In genomic region chr10:4770766-4771553, GRCh38 we compare ENCODE assay signal across 9 cellular contexts. TPM values are rescaled to one million over a fixed set of nuclear protein-coding genes. Genes with fewer than 3 reads are reported as not detected.
DNase-seq lines count a peak whose midpoint lies in the region; ATAC-seq and TF ChIP-seq lines count a peak whose summit lies in the region.
"Had no signal": no experiment of that assay in that cellular context is flagged by ENCODE, and none has a peak within 500 bp of the region (broad histone marks: within the 10 kb centered on the region; RNA-seq: fewer than 3 reads in every experiment).

No MANE protein-coding gene starts in this region.

- no peaks in the 10 kb centered on the region for H4K20me1 ChIP-seq in OCI-LY7 (ENCODE audit: insufficient read depth, low read length)

- POLR2A ChIA-PET in OCI-LY7 (lab: Charles Lee) = interaction anchor here (1.3 kb wide), 1 partner anchor 10 kb away, joined by 3 read pairs; no protein-coding TSS in a partner anchor

- 4 to 6% methylated on average over 3 of the region's 3 CpGs for WGBS in esophagus squamous epithelium, 2 donors

- DNase-seq in GM10266 (ENCODE audit: extremely low spot score) = no peak
- DNase-seq in OCI-LY7 (ENCODE audit: low spot score) = no peak
- no peak for DNase-seq in esophagus squamous epithelium (lab: John Stamatoyannopoulos, UW)
- no peak for DNase-seq in osteocyte (ENCODE audit: extremely low spot score, unreplicated experiment)
- DNase-seq in mesenteric fat pad (ENCODE audit: low spot score) = no peak
- DNase-seq in NCI-H2029 (lab: John Stamatoyannopoulos, UW) = no peak

- H3K27ac ChIP-seq in OCI-LY7 (ENCODE audit: low read depth, low read length, poor library complexity, severe bottlenecking) (no peak overlapping the region), esophagus squamous epithelium (peak overlapping the region; percentile 7 to 73 (median 62))

- no peak overlapping the region for H3K4me2 ChIP-seq in OCI-LY7 (ENCODE audit: low read length)

- no peak overlapping the region for H2AFZ ChIP-seq in OCI-LY7 (ENCODE audit: low read length)

- H3K27me3 ChIP-seq in esophagus squamous epithelium = no peaks in the 10 kb centered on the region

- no peaks in the 10 kb centered on the region for H3K4me1 ChIP-seq in OCI-LY7 (ENCODE audit: insufficient read depth, low read length, poor library complexity, severe bottlenecking)
- peaks cover 7 to 35% (median 7%) of the 10 kb centered on the region in 3 donors for H3K4me1 ChIP-seq in esophagus squamous epithelium

- peaks cover 48% of the 10 kb centered on the region for H3K4me1 Mint-ChIP-seq in osteocyte (ENCODE audit: unreplicated experiment)

- H3K4me3 ChIP-seq in OCI-LY7 (ENCODE audit: low read depth, low read length, poor library complexity, severe bottlenecking) = no peak overlapping the region
- H3K4me3 ChIP-seq in esophagus squamous epithelium = no peak overlapping the region
- H3K4me3 ChIP-seq: skin epidermis had no signal

- intact Hi-C loops in OCI-LY7 (cut with micrococcal nuclease; ENCODE audit: unreplicated experiment) (no loop called here), esophagus squamous epithelium (cut with DNase I) (no loop called here)

- H3K79me2 ChIP-seq in OCI-LY7 (ENCODE audit: insufficient read depth, low read depth, low read length) = no peaks in the 10 kb centered on the region

- H3K9me3 ChIP-seq in OCI-LY7 (ENCODE audit: low read length) = no peaks in the 10 kb centered on the region
- no peaks in the 10 kb centered on the region for H3K9me3 ChIP-seq in esophagus squamous epithelium

- no peak overlapping the region for H3K4me3 Mint-ChIP-seq in osteocyte (ENCODE audit: unreplicated experiment)

- CTCF ChIA-PET in OCI-LY7 (lab: Charles Lee; ENCODE audit: unreplicated experiment) = no interaction called here

- no peak for TF ChIP-seq POLR2A in esophagus squamous epithelium (IDR thresholded peaks at IDR 0.05)

- no peaks in the 10 kb centered on the region for H3K9me3 Mint-ChIP-seq in osteocyte (ENCODE audit: unreplicated experiment)

- H3K27me3 Mint-ChIP-seq in osteocyte (ENCODE audit: unreplicated experiment) = no peaks in the 10 kb centered on the region

- ATAC-seq in HG02623 (IDR thresholded peaks at IDR 0.05; ENCODE audit: unreplicated experiment) (no peak), HG02642 (IDR thresholded peaks at IDR 0.05; ENCODE audit: poor library complexity, unreplicated experiment) (no peak)

- peak overlapping the region; percentile 89 for H3K27ac Mint-ChIP-seq in osteocyte (ENCODE audit: unreplicated experiment)

- H3K36me3 ChIP-seq in OCI-LY7 (ENCODE audit: insufficient read depth, low read length) (no peaks in the 10 kb centered on the region), esophagus squamous epithelium (no peaks in the 10 kb centered on the region)

- TF ChIP-seq CTCF in GM10266 (IDR thresholded peaks at IDR 0.05; ENCODE audit: control insufficient read depth, insufficient read depth, low read depth, missing control alignments) (peak; percentile 24), OCI-LY7 (conservative IDR thresholded peaks at IDR 0.05; ENCODE audit: low read length) (0 out of 2 replicates have a peak, but pooled peaks have one; percentile 50), esophagus squamous epithelium (IDR thresholded peaks at IDR 0.05) (peak in 5 of 6 experiments; percentile 8 to 61 (median 37)), osteocyte (IDR thresholded peaks at IDR 0.05) (peak; percentile 55)

- no peaks in the 10 kb centered on the region for H3K36me3 Mint-ChIP-seq in osteocyte (ENCODE audit: unreplicated experiment)

- no peaks in the 10 kb centered on the region for H3K9me2 ChIP-seq in OCI-LY7 (ENCODE audit: insufficient read depth, low read length)

- no TSS peak for BruUV-seq in OCI-LY7 (replicated peaks; lab: Mats Ljungman, UMichigan)

RNA-seq across cellular contexts. Expression of gene AKR1E2, which starts 55.0 kb away (rescaled TPM):
- not detected in 2 replicates for total RNA-seq in OCI-LY7 (2014; rRNA removed; shearing (Covaris generic))
- total RNA-seq in OCI-LY7 (2022) = not detected in 2 replicates
- total RNA-seq in esophagus squamous epithelium = 10 to 100 TPM in 1 of 4 donors, 1 to 10 TPM in 2, not detected in 1; 1.7 to 23.1 (median 2.8) TPM
- 1.7 and 2.5 TPM in 2 replicates for total RNA-seq in osteocyte
- 9.2 TPM for total RNA-seq in mesenteric fat pad
